Comparison of ENCODE assay signal across 1 cellular context in the genomic region with DNA sequence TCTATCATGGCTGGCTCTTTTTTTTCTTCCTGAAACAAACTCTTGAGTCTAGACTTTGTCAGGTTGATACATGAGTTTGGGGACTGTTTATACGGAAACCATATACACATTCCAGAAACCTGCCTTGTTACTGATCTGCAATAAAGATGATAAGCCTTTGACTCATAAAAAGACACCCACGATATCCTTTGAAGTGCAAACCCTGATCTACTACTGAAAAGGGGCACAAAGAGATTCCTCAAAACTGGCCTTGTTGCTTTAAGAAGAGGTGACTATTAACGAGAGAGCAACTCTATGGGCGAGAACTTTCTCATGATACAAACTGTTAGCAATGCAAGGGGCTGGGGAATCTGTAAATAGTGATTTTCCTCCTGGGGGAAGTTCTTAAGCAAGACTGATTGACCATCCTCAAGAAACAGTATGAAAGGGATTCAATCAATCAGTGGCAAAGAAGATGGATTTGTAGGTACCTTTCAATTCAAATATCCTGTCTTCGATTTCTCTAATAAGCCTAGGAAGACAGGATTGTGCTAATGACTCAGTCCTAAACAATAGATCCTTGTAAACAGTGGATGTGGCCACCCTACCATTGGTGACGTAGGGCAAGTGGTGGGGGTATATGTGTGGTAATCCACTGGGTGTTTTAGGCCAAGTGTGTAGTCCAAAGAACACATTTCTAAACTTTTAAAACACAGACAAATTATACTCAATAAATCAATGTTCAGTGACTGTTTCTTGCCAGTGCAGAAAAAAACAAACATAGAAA.
TF ChIP-seq lines count a peak whose summit lies in the region.
"Not testable (repeated sequence)": the region's sequence is repeated elsewhere in the genome, so short reads cannot be mapped to it uniquely, and the experiment has no call there.

No MANE protein-coding gene starts in this region.

TF ChIP-seq in HepG2, 621 proteins besides CTCF, POLR2A, EP300 and RAD21 (continued from another document and continues in another):
- TF ChIP-seq, protein P1, sequence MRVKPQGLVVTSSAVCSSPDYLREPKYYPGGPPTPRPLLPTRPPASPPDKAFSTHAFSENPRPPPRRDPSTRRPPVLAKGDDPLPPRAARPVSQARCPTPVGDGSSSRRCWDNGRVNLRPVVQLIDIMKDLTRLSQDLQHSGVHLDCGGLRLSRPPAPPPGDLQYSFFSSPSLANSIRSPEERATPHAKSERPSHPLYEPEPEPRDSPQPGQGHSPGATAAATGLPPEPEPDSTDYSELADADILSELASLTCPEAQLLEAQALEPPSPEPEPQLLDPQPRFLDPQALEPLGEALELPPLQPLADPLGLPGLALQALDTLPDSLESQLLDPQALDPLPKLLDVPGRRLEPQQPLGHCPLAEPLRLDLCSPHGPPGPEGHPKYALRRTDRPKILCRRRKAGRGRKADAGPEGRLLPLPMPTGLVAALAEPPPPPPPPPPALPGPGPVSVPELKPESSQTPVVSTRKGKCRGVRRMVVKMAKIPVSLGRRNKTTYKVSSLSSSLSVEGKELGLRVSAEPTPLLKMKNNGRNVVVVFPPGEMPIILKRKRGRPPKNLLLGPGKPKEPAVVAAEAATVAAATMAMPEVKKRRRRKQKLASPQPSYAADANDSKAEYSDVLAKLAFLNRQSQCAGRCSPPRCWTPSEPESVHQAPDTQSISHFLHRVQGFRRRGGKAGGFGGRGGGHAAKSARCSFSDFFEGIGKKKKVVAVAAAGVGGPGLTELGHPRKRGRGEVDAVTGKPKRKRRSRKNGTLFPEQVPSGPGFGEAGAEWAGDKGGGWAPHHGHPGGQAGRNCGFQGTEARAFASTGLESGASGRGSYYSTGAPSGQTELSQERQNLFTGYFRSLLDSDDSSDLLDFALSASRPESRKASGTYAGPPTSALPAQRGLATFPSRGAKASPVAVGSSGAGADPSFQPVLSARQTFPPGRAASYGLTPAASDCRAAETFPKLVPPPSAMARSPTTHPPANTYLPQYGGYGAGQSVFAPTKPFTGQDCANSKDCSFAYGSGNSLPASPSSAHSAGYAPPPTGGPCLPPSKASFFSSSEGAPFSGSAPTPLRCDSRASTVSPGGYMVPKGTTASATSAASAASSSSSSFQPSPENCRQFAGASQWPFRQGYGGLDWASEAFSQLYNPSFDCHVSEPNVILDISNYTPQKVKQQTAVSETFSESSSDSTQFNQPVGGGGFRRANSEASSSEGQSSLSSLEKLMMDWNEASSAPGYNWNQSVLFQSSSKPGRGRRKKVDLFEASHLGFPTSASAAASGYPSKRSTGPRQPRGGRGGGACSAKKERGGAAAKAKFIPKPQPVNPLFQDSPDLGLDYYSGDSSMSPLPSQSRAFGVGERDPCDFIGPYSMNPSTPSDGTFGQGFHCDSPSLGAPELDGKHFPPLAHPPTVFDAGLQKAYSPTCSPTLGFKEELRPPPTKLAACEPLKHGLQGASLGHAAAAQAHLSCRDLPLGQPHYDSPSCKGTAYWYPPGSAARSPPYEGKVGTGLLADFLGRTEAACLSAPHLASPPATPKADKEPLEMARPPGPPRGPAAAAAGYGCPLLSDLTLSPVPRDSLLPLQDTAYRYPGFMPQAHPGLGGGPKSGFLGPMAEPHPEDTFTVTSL (CRISPR knock-in tag; IDR thresholded peaks at IDR 0.05; ENCODE audit: borderline replicate concordance) = peak; percentile 53; the same call in 1 of the 2 replicates
- TF ChIP-seq MED1 (CRISPR knock-in tag; IDR thresholded peaks at IDR 0.05) = 0 out of 2 replicates have a peak, but pooled peaks have one; percentile 31
- TF ChIP-seq, protein P2, sequence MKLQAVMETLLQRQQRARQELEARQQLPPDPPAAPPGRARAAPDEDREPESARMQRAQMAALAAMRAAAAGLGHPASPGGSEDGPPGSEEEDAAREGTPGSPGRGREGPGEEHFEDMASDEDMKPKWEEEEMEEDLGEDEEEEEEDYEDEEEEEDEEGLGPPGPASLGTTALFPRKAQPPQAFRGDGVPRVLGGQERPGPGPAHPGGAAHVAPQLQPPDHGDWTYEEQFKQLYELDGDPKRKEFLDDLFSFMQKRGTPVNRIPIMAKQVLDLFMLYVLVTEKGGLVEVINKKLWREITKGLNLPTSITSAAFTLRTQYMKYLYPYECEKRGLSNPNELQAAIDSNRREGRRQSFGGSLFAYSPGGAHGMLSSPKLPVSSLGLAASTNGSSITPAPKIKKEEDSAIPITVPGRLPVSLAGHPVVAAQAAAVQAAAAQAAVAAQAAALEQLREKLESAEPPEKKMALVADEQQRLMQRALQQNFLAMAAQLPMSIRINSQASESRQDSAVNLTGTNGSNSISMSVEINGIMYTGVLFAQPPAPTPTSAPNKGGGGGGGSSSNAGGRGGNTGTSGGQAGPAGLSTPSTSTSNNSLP (IDR thresholded peaks at IDR 0.05; ENCODE audit: low read depth, low read length) = peak; percentile 63; the same call in 1 of the 2 replicates
- TF ChIP-seq ZBTB21 (CRISPR knock-in tag; IDR thresholded peaks at IDR 0.05) = 0 out of 2 replicates have a peak, but pooled peaks have one; percentile 59
- peak; percentile 68 for TF ChIP-seq SOX13 (IDR thresholded peaks at IDR 0.05)
- TF ChIP-seq SOX13 (CRISPR knock-in tag; conservative IDR thresholded peaks at IDR 0.05 in 1 of 2, IDR thresholded peaks at IDR 0.05 in 1 of 2) = peak in 1 of 2 experiments; percentile 91; a peak in 2 of 4 replicates
- TF ChIP-seq, protein P3, sequence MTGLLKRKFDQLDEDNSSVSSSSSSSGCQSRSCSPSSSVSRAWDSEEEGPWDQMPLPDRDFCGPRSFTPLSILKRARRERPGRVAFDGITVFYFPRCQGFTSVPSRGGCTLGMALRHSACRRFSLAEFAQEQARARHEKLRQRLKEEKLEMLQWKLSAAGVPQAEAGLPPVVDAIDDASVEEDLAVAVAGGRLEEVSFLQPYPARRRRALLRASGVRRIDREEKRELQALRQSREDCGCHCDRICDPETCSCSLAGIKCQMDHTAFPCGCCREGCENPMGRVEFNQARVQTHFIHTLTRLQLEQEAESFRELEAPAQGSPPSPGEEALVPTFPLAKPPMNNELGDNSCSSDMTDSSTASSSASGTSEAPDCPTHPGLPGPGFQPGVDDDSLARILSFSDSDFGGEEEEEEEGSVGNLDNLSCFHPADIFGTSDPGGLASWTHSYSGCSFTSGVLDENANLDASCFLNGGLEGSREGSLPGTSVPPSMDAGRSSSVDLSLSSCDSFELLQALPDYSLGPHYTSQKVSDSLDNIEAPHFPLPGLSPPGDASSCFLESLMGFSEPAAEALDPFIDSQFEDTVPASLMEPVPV (CRISPR knock-in tag; IDR thresholded peaks at IDR 0.05) = 0 out of 2 replicates have a peak, but pooled peaks have one; percentile 29
- TF ChIP-seq, protein P4, sequence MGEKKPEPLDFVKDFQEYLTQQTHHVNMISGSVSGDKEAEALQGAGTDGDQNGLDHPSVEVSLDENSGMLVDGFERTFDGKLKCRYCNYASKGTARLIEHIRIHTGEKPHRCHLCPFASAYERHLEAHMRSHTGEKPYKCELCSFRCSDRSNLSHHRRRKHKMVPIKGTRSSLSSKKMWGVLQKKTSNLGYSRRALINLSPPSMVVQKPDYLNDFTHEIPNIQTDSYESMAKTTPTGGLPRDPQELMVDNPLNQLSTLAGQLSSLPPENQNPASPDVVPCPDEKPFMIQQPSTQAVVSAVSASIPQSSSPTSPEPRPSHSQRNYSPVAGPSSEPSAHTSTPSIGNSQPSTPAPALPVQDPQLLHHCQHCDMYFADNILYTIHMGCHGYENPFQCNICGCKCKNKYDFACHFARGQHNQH (CRISPR knock-in tag; IDR thresholded peaks at IDR 0.05) = peak; percentile 48; the same call in 1 of the 2 replicates
- TF ChIP-seq CREM (IDR thresholded peaks at IDR 0.05) = peak; percentile 88
- not testable (repeated sequence) for TF ChIP-seq CREM (CRISPR knock-in tag; IDR thresholded peaks at IDR 0.05); SOX6 (IDR thresholded peaks at IDR 0.05); ATF7 (CRISPR knock-in tag; IDR thresholded peaks at IDR 0.05)
- TF ChIP-seq KDM1A (CRISPR knock-in tag; IDR thresholded peaks at IDR 0.05) = peak; percentile 63; the same call in 1 of the 2 replicates
- 0 out of 2 replicates have a peak, but pooled peaks have one; percentile 43 for TF ChIP-seq FOXK2 (IDR thresholded peaks at IDR 0.05)
- peak; percentile 94 for TF ChIP-seq SOX6 (CRISPR knock-in tag; IDR thresholded peaks at IDR 0.05)
- peak; percentile 76 for TF ChIP-seq FOXA3 (CRISPR knock-in tag; IDR thresholded peaks at IDR 0.05)
- TF ChIP-seq NCOR1 (IDR thresholded peaks at IDR 0.05; ENCODE audit: borderline replicate concordance, low read length) = peak; percentile 87; the same call in 1 of the 2 replicates
- TF ChIP-seq NCOA2 (CRISPR knock-in tag; IDR thresholded peaks at IDR 0.05) = peak; percentile 62; the same call in 1 of the 2 replicates
- 0 out of 2 replicates have a peak, but pooled peaks have one; percentile 40 for TF ChIP-seq ZBTB7B (CRISPR knock-in tag; IDR thresholded peaks at IDR 0.05)
- peak; percentile 88 for TF ChIP-seq CREB1 (IDR thresholded peaks at IDR 0.05)
- peak; percentile 94 for TF ChIP-seq CREB1 (CRISPR knock-in tag; IDR thresholded peaks at IDR 0.05)
- TF ChIP-seq, protein P5, sequence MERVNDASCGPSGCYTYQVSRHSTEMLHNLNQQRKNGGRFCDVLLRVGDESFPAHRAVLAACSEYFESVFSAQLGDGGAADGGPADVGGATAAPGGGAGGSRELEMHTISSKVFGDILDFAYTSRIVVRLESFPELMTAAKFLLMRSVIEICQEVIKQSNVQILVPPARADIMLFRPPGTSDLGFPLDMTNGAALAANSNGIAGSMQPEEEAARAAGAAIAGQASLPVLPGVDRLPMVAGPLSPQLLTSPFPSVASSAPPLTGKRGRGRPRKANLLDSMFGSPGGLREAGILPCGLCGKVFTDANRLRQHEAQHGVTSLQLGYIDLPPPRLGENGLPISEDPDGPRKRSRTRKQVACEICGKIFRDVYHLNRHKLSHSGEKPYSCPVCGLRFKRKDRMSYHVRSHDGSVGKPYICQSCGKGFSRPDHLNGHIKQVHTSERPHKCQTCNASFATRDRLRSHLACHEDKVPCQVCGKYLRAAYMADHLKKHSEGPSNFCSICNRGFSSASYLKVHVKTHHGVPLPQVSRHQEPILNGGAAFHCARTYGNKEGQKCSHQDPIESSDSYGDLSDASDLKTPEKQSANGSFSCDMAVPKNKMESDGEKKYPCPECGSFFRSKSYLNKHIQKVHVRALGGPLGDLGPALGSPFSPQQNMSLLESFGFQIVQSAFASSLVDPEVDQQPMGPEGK (CRISPR knock-in tag; IDR thresholded peaks at IDR 0.05) = peak; percentile 52; the same call in 1 of the 2 replicates
- TF ChIP-seq NFIC (IDR thresholded peaks at IDR 0.05; ENCODE audit: low read length) = 0 out of 2 replicates have a peak, but pooled peaks have one; percentile 41
- peak; percentile 60 for TF ChIP-seq ATF7 (IDR thresholded peaks at IDR 0.05)
- peak; percentile 56; the same call in 1 of the 2 replicates for TF ChIP-seq NR2F6 (IDR thresholded peaks at IDR 0.05)
- 0 out of 2 replicates have a peak, but pooled peaks have one; percentile 24 for TF ChIP-seq NR2F6 (CRISPR knock-in tag; IDR thresholded peaks at IDR 0.05)
- TF ChIP-seq KLF16 (CRISPR knock-in tag; IDR thresholded peaks at IDR 0.05) = peak in 1 of 2 experiments; percentile 46; a peak in 1 of 4 replicates
- peak; percentile 84 for TF ChIP-seq CEBPB (IDR thresholded peaks at IDR 0.05; ENCODE audit: borderline replicate concordance, low read depth, low read length)
- 0 out of 2 replicates have a peak, but pooled peaks have one; percentile 28 for TF ChIP-seq WIZ (CRISPR knock-in tag; IDR thresholded peaks at IDR 0.05)
- peak; percentile 57; the same call in 1 of the 2 replicates for TF ChIP-seq KAT8 (CRISPR knock-in tag; IDR thresholded peaks at IDR 0.05)
- peak; percentile 62; the same call in 1 of the 2 replicates for TF ChIP-seq ONECUT2 (CRISPR knock-in tag; IDR thresholded peaks at IDR 0.05)
- 0 out of 2 replicates have a peak, but pooled peaks have one; percentile 25 for TF ChIP-seq MIXL1 (CRISPR knock-in tag; IDR thresholded peaks at IDR 0.05)
- TF ChIP-seq, protein P6, sequence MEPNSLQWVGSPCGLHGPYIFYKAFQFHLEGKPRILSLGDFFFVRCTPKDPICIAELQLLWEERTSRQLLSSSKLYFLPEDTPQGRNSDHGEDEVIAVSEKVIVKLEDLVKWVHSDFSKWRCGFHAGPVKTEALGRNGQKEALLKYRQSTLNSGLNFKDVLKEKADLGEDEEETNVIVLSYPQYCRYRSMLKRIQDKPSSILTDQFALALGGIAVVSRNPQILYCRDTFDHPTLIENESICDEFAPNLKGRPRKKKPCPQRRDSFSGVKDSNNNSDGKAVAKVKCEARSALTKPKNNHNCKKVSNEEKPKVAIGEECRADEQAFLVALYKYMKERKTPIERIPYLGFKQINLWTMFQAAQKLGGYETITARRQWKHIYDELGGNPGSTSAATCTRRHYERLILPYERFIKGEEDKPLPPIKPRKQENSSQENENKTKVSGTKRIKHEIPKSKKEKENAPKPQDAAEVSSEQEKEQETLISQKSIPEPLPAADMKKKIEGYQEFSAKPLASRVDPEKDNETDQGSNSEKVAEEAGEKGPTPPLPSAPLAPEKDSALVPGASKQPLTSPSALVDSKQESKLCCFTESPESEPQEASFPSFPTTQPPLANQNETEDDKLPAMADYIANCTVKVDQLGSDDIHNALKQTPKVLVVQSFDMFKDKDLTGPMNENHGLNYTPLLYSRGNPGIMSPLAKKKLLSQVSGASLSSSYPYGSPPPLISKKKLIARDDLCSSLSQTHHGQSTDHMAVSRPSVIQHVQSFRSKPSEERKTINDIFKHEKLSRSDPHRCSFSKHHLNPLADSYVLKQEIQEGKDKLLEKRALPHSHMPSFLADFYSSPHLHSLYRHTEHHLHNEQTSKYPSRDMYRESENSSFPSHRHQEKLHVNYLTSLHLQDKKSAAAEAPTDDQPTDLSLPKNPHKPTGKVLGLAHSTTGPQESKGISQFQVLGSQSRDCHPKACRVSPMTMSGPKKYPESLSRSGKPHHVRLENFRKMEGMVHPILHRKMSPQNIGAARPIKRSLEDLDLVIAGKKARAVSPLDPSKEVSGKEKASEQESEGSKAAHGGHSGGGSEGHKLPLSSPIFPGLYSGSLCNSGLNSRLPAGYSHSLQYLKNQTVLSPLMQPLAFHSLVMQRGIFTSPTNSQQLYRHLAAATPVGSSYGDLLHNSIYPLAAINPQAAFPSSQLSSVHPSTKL (CRISPR knock-in tag; IDR thresholded peaks at IDR 0.05) = peak; percentile 85
- peak; percentile 40; the same call in 1 of the 2 replicates for TF ChIP-seq ZNF317 (CRISPR knock-in tag; IDR thresholded peaks at IDR 0.05)
- TF ChIP-seq, protein P7, sequence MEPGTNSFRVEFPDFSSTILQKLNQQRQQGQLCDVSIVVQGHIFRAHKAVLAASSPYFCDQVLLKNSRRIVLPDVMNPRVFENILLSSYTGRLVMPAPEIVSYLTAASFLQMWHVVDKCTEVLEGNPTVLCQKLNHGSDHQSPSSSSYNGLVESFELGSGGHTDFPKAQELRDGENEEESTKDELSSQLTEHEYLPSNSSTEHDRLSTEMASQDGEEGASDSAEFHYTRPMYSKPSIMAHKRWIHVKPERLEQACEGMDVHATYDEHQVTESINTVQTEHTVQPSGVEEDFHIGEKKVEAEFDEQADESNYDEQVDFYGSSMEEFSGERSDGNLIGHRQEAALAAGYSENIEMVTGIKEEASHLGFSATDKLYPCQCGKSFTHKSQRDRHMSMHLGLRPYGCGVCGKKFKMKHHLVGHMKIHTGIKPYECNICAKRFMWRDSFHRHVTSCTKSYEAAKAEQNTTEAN (CRISPR knock-in tag; conservative IDR thresholded peaks at IDR 0.05) = 0 out of 2 replicates have a peak, but pooled peaks have one; percentile 6
- TF ChIP-seq GATAD2A (CRISPR knock-in tag; IDR thresholded peaks at IDR 0.05) = peak; percentile 93
- TF ChIP-seq THAP11 (CRISPR knock-in tag; IDR thresholded peaks at IDR 0.05) = peak; percentile 53; the same call in 1 of the 2 replicates
- peak; percentile 52 for TF ChIP-seq ASH2L (IDR thresholded peaks at IDR 0.05; ENCODE audit: insufficient read length, low read depth, low read length)
